Comparison of ENCODE assay signal across 1 cellular context in the genomic region with DNA sequence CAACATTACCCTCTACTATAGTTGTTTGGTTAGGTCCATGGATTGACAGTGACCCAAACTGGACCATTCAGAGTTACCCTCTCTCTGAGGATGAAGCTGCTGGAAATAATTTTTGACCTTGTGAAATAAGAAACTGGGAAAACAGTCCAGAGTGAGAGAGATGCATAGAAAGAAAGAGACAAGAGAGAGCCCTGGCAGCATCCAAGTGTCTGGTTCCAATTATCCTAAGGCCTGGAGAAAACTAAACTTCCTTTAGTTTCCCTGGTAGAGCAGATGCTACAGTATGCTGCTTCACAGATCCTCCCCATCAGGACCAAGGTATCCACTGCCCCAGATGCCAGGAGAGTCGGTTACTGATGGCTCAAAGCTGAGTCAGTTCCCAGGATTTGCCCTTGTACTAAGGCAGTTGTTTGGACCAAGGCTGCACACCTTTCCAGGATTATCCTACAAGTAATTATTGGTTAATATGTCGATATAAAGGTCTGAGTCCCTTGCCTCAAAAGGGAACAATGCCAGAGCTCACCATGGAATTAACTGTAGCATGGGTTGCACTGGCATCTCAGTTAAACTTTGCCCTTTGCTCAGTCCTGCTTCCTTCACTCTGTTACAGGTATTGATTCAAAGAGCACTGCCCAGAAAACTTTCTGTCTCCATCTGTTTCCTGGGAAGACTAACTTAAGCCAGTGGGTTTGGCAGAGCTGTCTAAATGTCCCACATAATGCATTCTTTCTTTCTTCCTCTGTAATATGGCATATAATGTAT.
TF ChIP-seq lines count a peak whose summit lies in the region.

No MANE protein-coding gene starts in this region.

TF ChIP-seq in WTC11, 78 proteins besides CTCF, POLR2A, EP300 and RAD21 (continued from another document):
- TF ChIP-seq, protein P1, sequence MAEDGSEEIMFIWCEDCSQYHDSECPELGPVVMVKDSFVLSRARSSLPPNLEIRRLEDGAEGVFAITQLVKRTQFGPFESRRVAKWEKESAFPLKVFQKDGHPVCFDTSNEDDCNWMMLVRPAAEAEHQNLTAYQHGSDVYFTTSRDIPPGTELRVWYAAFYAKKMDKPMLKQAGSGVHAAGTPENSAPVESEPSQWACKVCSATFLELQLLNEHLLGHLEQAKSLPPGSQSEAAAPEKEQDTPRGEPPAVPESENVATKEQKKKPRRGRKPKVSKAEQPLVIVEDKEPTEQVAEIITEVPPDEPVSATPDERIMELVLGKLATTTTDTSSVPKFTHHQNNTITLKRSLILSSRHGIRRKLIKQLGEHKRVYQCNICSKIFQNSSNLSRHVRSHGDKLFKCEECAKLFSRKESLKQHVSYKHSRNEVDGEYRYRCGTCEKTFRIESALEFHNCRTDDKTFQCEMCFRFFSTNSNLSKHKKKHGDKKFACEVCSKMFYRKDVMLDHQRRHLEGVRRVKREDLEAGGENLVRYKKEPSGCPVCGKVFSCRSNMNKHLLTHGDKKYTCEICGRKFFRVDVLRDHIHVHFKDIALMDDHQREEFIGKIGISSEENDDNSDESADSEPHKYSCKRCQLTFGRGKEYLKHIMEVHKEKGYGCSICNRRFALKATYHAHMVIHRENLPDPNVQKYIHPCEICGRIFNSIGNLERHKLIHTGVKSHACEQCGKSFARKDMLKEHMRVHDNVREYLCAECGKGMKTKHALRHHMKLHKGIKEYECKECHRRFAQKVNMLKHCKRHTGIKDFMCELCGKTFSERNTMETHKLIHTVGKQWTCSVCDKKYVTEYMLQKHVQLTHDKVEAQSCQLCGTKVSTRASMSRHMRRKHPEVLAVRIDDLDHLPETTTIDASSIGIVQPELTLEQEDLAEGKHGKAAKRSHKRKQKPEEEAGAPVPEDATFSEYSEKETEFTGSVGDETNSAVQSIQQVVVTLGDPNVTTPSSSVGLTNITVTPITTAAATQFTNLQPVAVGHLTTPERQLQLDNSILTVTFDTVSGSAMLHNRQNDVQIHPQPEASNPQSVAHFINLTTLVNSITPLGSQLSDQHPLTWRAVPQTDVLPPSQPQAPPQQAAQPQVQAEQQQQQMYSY (CRISPR knock-in tag; IDR thresholded peaks at IDR 0.05): no peak
- TF ChIP-seq NR3C1 (CRISPR knock-in tag; conservative IDR thresholded peaks at IDR 0.05; ENCODE audit: low read depth): no peak
- TF ChIP-seq, protein P2, sequence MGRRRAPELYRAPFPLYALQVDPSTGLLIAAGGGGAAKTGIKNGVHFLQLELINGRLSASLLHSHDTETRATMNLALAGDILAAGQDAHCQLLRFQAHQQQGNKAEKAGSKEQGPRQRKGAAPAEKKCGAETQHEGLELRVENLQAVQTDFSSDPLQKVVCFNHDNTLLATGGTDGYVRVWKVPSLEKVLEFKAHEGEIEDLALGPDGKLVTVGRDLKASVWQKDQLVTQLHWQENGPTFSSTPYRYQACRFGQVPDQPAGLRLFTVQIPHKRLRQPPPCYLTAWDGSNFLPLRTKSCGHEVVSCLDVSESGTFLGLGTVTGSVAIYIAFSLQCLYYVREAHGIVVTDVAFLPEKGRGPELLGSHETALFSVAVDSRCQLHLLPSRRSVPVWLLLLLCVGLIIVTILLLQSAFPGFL (CRISPR knock-in tag; IDR thresholded peaks at IDR 0.05; ENCODE audit: borderline replicate concordance): no peak
- no peak for TF ChIP-seq FOXP1 (CRISPR knock-in tag; IDR thresholded peaks at IDR 0.05; ENCODE audit: borderline replicate concordance)
- TF ChIP-seq, protein P3, sequence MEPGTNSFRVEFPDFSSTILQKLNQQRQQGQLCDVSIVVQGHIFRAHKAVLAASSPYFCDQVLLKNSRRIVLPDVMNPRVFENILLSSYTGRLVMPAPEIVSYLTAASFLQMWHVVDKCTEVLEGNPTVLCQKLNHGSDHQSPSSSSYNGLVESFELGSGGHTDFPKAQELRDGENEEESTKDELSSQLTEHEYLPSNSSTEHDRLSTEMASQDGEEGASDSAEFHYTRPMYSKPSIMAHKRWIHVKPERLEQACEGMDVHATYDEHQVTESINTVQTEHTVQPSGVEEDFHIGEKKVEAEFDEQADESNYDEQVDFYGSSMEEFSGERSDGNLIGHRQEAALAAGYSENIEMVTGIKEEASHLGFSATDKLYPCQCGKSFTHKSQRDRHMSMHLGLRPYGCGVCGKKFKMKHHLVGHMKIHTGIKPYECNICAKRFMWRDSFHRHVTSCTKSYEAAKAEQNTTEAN (CRISPR knock-in tag; IDR thresholded peaks at IDR 0.05): no peak
- TF ChIP-seq OVOL2 (CRISPR knock-in tag; IDR thresholded peaks at IDR 0.05; ENCODE audit: borderline replicate concordance): no peak
- TF ChIP-seq TCF7 (CRISPR knock-in tag; IDR thresholded peaks at IDR 0.05; ENCODE audit: low read depth): no peak
- no peak for TF ChIP-seq NR1H2 (CRISPR knock-in tag; IDR thresholded peaks at IDR 0.05)
- TF ChIP-seq, protein P4, sequence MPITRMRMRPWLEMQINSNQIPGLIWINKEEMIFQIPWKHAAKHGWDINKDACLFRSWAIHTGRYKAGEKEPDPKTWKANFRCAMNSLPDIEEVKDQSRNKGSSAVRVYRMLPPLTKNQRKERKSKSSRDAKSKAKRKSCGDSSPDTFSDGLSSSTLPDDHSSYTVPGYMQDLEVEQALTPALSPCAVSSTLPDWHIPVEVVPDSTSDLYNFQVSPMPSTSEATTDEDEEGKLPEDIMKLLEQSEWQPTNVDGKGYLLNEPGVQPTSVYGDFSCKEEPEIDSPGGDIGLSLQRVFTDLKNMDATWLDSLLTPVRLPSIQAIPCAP (CRISPR knock-in tag; IDR thresholded peaks at IDR 0.05): no peak
